24 cellular contexts compared by ENCODE assay signal in the genomic region with DNA sequence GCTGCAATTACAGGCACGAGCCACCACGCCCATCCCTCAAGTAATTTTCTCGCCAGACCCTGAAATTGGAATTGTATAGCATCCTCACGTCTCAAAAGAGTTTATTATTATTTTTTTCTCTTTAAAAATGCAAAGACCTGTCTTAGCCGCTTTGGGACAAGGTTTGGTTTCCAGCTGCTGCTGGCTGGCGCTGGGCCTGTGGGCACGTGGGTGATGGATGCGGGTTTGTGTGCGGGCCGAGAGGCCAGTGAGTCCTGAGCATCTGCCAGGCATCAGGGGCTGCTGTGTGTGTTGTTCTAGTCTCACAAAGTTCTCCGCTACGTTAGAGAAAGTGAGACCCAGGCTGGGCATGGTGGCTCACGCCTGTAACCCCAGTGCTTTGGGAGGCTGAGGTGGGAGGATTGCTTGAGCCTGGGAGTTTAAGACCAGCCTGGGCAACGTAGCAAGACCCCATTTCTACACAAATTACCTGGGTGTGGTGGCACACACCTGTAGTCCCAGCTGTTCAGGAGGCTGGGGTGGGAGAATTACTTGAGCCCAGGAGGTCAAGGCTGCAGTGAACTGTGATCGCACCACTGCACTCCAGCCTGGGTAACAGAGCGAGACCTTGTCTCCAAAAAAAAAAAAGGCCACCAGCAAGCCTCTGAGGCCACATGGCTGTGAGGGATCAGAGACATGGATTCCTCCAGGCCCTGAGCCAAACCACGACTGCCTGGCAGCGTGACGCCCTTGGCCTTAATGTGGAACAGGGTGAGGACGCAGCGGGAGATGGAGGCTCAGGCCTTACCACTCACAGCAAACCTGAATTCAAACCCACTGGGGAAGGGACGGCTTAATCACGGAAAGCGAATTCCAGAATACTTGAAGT. TPM values are rescaled to one million over a fixed set of nuclear protein-coding genes. Genes with fewer than 3 reads are reported as not detected.
DNase-seq lines count a peak whose midpoint lies in the region; ATAC-seq and TF ChIP-seq lines count a peak whose summit lies in the region.
"Had no signal": no experiment of that assay in that cellular context is flagged by ENCODE, and none has a peak within 500 bp of the region (broad histone marks: within the 10 kb centered on the region; RNA-seq: fewer than 3 reads in every experiment).

No MANE protein-coding gene starts in this region.

- H3K4me3 ChIP-seq in foreskin fibroblast (ENCODE audit: low read depth in 1 of 2, low read length in 2 of 2), result no peak overlapping the region
- H3K4me3 ChIP-seq: breast epithelium had no signal

- ATAC-seq in WTC11 (no peak), GM19467 (IDR thresholded peaks at IDR 0.05; ENCODE audit: unreplicated experiment) (no peak)

- H3K4me1 Mint-ChIP-seq in WTC11, result peaks cover 1% of the 10 kb centered on the region
- H3K4me1 Mint-ChIP-seq: nephron had no signal

- no peak overlapping the region for H3K27ac Mint-ChIP-seq in WTC11
- H3K27ac Mint-ChIP-seq: activated naive CD8-positive, alpha-beta T cell treated with anti-CD3 and anti-CD28 coated beads for 36 hours; mesothelial cell of epicardium; nephron; progenitor cell of endocrine pancreas had no signal

- POLR2A ChIA-PET in WTC11 (lab: Charles Lee), result no interaction called here

- DNase-seq in ACHN, result peak; percentile 29
- peak; percentile 54 for DNase-seq in GM04503 (ENCODE audit: low read depth)
- DNase-seq in WTC11 (ENCODE audit: low spot score), result no peak
- DNase-seq in foreskin fibroblast, result peak; percentile 51 to 74
- DNase-seq in SKM-1 treated with dmso at 0.1 percent for 144 hours (lab: John Stamatoyannopoulos, UW; ENCODE audit: unreplicated experiment), result no peak
- DNase-seq in activated naive CD4-positive, alpha-beta T cell (lab: John Stamatoyannopoulos, UW), result no peak
- DNase-seq in COLO668 (lab: John Stamatoyannopoulos, UW; ENCODE audit: unreplicated experiment), result no peak
- DNase-seq: activated CD4-positive, alpha-beta T cell treated with anti-CD3 and anti-CD28 coated beads for 1 hour; activated naive CD8-positive, alpha-beta T cell treated with anti-CD3 and anti-CD28 coated beads for 36 hours; dermis blood vessel endothelial cell; NCI-H1694; NK-92 treated with Interleukin-12 subunit alpha and Interleukin-12 subunit beta, amount 100 ng/mL, for 24 hours; RPMI8226; small intestine; stimulated activated CD4-positive, alpha-beta T cell treated with anti-CD3 and anti-CD28 coated beads, Interleukin-4, amount 100 ng/mL, for 4 hours; T1000 had no signal

- peaks cover 8% of the 10 kb centered on the region for H3K27me3 Mint-ChIP-seq in WTC11 (ENCODE audit: low read depth)

- CTCF ChIA-PET in WTC11 (lab: Charles Lee), result interaction anchor here (1.0 to 2.0 kb wide), 4 partner anchors 13 to 37 kb away, joined by 3 to 7 read pairs (median 5); no protein-coding TSS in a partner anchor

- no peak overlapping the region for H3K4me3 Mint-ChIP-seq in WTC11
- H3K4me3 Mint-ChIP-seq: activated naive CD8-positive, alpha-beta T cell treated with anti-CD3 and anti-CD28 coated beads for 36 hours; CD4-positive, alpha-beta memory T cell; mesothelial cell of epicardium; nephron had no signal

- in situ Hi-C loops in ACHN (cut with HindIII; ENCODE audit: low pct_ligation_motif_present, low pct_unique_long_range_greater_than_20kb, low sequenced_read_pairs), result no loop called here

- H3K36me3 Mint-ChIP-seq in WTC11, result no peaks in the 10 kb centered on the region
- H3K36me3 Mint-ChIP-seq: activated naive CD8-positive, alpha-beta T cell treated with anti-CD3 and anti-CD28 coated beads for 36 hours; mesothelial cell of epicardium had no signal

- no peaks in the 10 kb centered on the region for H3K9me3 Mint-ChIP-seq in WTC11
- H3K9me3 Mint-ChIP-seq: activated naive CD8-positive, alpha-beta T cell treated with anti-CD3 and anti-CD28 coated beads for 36 hours; CD4-positive, alpha-beta memory T cell; mesothelial cell of epicardium; nephron had no signal

- TF ChIP-seq CTCF in WTC11 (IDR thresholded peaks at IDR 0.05) (no peak), foreskin fibroblast (IDR thresholded peaks at IDR 0.05; ENCODE audit: low read depth, low read length) (no peak)

TF ChIP-seq in WTC11, 78 proteins besides CTCF, POLR2A, EP300 and RAD21:
- TF ChIP-seq ZNF121 (CRISPR knock-in tag; IDR thresholded peaks at IDR 0.05), result peak; percentile 92
- no peak for TF ChIP-seq ZNF138 (CRISPR knock-in tag; conservative IDR thresholded peaks at IDR 0.05)

RNA-seq across cellular contexts. Expression of a gene that starts 4.7 kb away (rescaled TPM):
- total RNA-seq in WTC11 (2021), result 0.37 to 0.57 TPM (median 0.55 TPM) in 3 replicates
- total RNA-seq: A673; activated naive CD8-positive, alpha-beta T cell treated with anti-CD3 and anti-CD28 coated beads for 36 hours; CD4-positive, alpha-beta memory T cell; progenitor cell of endocrine pancreas; ureter had no signal

RNA-seq across cellular contexts. Expression of a gene that starts 26.9 kb away (rescaled TPM):
- total RNA-seq in WTC11 (2021), result 94.6 to 117 TPM (median 95.8 TPM) in 3 replicates

RNA-seq across cellular contexts. Expression of a gene that starts 27.0 kb away (rescaled TPM):
- 245 to 250 TPM (median 248 TPM) in 3 replicates for total RNA-seq in WTC11 (2021)

RNA-seq across cellular contexts. Expression of a gene that starts 47.4 kb away (rescaled TPM):
- 2.0 to 2.9 TPM (median 2.8 TPM) in 3 replicates for total RNA-seq in WTC11 (2021)
- total RNA-seq: A673, dermis blood vessel endothelial cell, ureter had no signal

Comparison
In these comparisons a context has a peak if more than half of its experiments do, and no peak if none do; other contexts are left out.
1. DNase-seq: peak in ACHN (single experiment), GM04503 (single experiment) and foreskin fibroblast (2 of 2); none in WTC11 (single experiment), SKM-1 treated with dmso at 0.1 percent for 144 hours (single experiment), activated naive CD4-positive, alpha-beta T cell (0 of 4) and COLO668 (single experiment).